ENCODE assay signal across 13 cellular contexts in genomic region chr11:57764972-57765371, GRCh38. TPM values are rescaled to one million over a fixed set of nuclear protein-coding genes. Genes with fewer than 3 reads are reported as not detected.
A peak's percentile ranks its signal among the peaks of the same experiment; 100 is the strongest.
DNase-seq lines count a peak whose midpoint lies in the region; ATAC-seq, FAIRE-seq and TF ChIP-seq lines count a peak whose summit lies in the region.
"Had no signal": no experiment of that assay in that cellular context is flagged by ENCODE, and none has a peak within 500 bp of the region (broad histone marks: within the 10 kb centered on the region; RNA-seq: fewer than 3 reads in every experiment).

No MANE protein-coding gene starts in this region.

- H3K9ac ChIP-seq in HUES6 (ENCODE audit: low read length) (no peak overlapping the region), HepG2 (ENCODE audit: insufficient read depth, low read depth, low read length) (peak overlapping the region; percentile 100), smooth muscle cell (ENCODE audit: low read depth) (peak overlapping the region; percentile 94)

- H3K27me3 ChIP-seq in HUES6 (ENCODE audit: control insufficient read depth, insufficient read depth, low read length) (no peaks in the 10 kb centered on the region), HepG2 (ENCODE audit: control insufficient read depth in 1 of 2, insufficient read depth in 2 of 2, low read length in 2 of 2) (no peaks in the 10 kb centered on the region; a peak in 1 of 5 replicates), smooth muscle cell (ENCODE audit: low read depth) (no peaks in the 10 kb centered on the region)
- H3K27me3 ChIP-seq: neutrophil had no signal

- H3K4me1 ChIP-seq in HUES6 (ENCODE audit: control insufficient read depth, insufficient read depth, low read length) = peaks cover 17% of the 10 kb centered on the region
- peaks cover 57% of the 10 kb centered on the region for H3K4me1 ChIP-seq in HepG2 (ENCODE audit: insufficient read depth, low read length)
- H3K4me1 ChIP-seq in smooth muscle cell (ENCODE audit: low read depth) = peaks cover 21% of the 10 kb centered on the region

- H4K20me1 ChIP-seq in HepG2 (ENCODE audit: insufficient read depth, low read length) = peaks cover 51% of the 10 kb centered on the region
- H4K20me1 ChIP-seq in smooth muscle cell (ENCODE audit: low read depth) = peaks cover 75% of the 10 kb centered on the region

- H3K4me2 ChIP-seq in HepG2 (ENCODE audit: low read depth, low read length) (peak overlapping the region; percentile 87), smooth muscle cell (peak overlapping the region; percentile 95)

- H3K36me3 ChIP-seq in HUES6 (ENCODE audit: control insufficient read depth, insufficient read depth, low read length) = peaks cover 6% of the 10 kb centered on the region; the same call in 1 of the 2 replicates
- H3K36me3 ChIP-seq in HepG2 (replicated peaks in 1 of 2; ENCODE audit: control insufficient read depth in 1 of 2, insufficient read depth in 2 of 2, low read length in 2 of 2) = peaks cover 0 to 6% of the 10 kb centered on the region in 2 experiments; a peak in 3 of 5 replicates
- H3K36me3 ChIP-seq in smooth muscle cell (ENCODE audit: low read depth) = no peaks in the 10 kb centered on the region
- H3K36me3 ChIP-seq: neutrophil had no signal

- TF ChIP-seq RAD21 in HepG2 (CRISPR knock-in tag; IDR thresholded peaks at IDR 0.05) = no peak

- H3K4me3 ChIP-seq in HUES6 (ENCODE audit: low read depth, low read length) (peak overlapping the region; percentile 86), cardiac fibroblast (replicated peaks in 1 of 2; ENCODE audit: low read depth in 2 of 2, low read length in 2 of 2) (peak overlapping the region; percentile 65 to 75), HepG2 (replicated peaks in 1 of 3; ENCODE audit: insufficient read depth in 1 of 3, low read depth in 2 of 3, low read length in 3 of 3) (peak overlapping the region; percentile 80 to 97 (median 88); a peak in 5 of 6 replicates), smooth muscle cell (peak overlapping the region; percentile 96)

- POLR2A ChIA-PET in HepG2 (lab: Yijun Ruan, JAX) = interaction anchor here (1.3 to 10.3 kb wide), 4 partner anchors 12 to 35 kb away, joined by 3 to 215 read pairs (median 44); partner anchors contain the start of gene SELENOH

- CTCF ChIA-PET in HepG2 (lab: Yijun Ruan, JAX; ENCODE audit: low intra/inter-chr PET ratio, low total read pairs) = no interaction called here

- H3K9me3 ChIP-seq in HUES6 (ENCODE audit: control insufficient read depth, insufficient read depth, low read depth, low read length) (no peaks in the 10 kb centered on the region), HepG2 (ENCODE audit: low read length) (no peaks in the 10 kb centered on the region), smooth muscle cell (replicated peaks; ENCODE audit: low read depth) (no peaks in the 10 kb centered on the region)
- H3K9me3 ChIP-seq: neutrophil had no signal

- TF ChIP-seq POLR2A in HepG2 (IDR thresholded peaks at IDR 0.05; ENCODE audit: insufficient read depth in 1 of 2, low read depth in 2 of 2, low read length in 2 of 2) = no peak

- ATAC-seq in HepG2 (no peak), HG02852 (IDR thresholded peaks at IDR 0.05; ENCODE audit: unreplicated experiment) (no peak)
- ATAC-seq: activated T-cell treated with anti-CD3 and anti-CD28 coated beads, Interleukin-2, amount 50 U/mL, for 72 hours had no signal

- H3K79me2 ChIP-seq in HepG2 (ENCODE audit: insufficient read depth, low read length) (peaks cover 82% of the 10 kb centered on the region), smooth muscle cell (ENCODE audit: low read depth) (peaks cover 82% of the 10 kb centered on the region)

- in situ Hi-C loops in HepG2 (cut with HindIII; ENCODE audit: extremely low pct_ligation_motif_present, low pct_unique_long_range_greater_than_20kb) (loop anchor here (5.0 kb wide), 1 partner anchor 37 kb away; no protein-coding TSS in a partner anchor), GM13977 (cut with MboI; ENCODE audit: low pct_unique_long_range_greater_than_20kb, low sequenced_read_pairs, unreplicated experiment) (no loop called here)

- H2AFZ ChIP-seq in HepG2 (ENCODE audit: low read length) = no peak overlapping the region
- no peak overlapping the region for H2AFZ ChIP-seq in smooth muscle cell (ENCODE audit: low read depth)

- TF ChIP-seq EP300 in HepG2 (IDR thresholded peaks at IDR 0.05; ENCODE audit: low read depth in 2 of 2, low read length in 2 of 2) = no peak
- TF ChIP-seq EP300 in HepG2 (CRISPR knock-in tag; IDR thresholded peaks at IDR 0.05; ENCODE audit: borderline replicate concordance) = no peak

- no peak for FAIRE-seq in HepG2 (lab: Jason Lieb, UNC)

- peaks cover 6% of the 10 kb centered on the region for H3F3A ChIP-seq in smooth muscle cell (ENCODE audit: low read depth)

- 2% methylated on average over 2 of the region's 2 CpGs for WGBS in HepG2 (ENCODE audit: low lambda C conversion rate)
- WGBS in smooth muscle cell (ENCODE audit: low lambda C conversion rate) = 26% methylated on average over 2 of the region's 2 CpGs

- BruUV-seq in HepG2 (replicated peaks; lab: Mats Ljungman, UMichigan) = no TSS peak

- TF ChIP-seq CTCF in cardiac fibroblast (IDR thresholded peaks at IDR 0.05; ENCODE audit: low read depth, low read length) (no peak), HepG2 (CRISPR knock-in tag; IDR thresholded peaks at IDR 0.05) (no peak), smooth muscle cell (IDR thresholded peaks at IDR 0.05; ENCODE audit: borderline replicate concordance, insufficient read depth, poor library complexity, severe bottlenecking) (no peak), GM13977 (IDR thresholded peaks at IDR 0.05; ENCODE audit: extremely low read depth, insufficient read depth, missing control alignments) (no peak)

- intact Hi-C loops in HepG2 (cut with micrococcal nuclease; ENCODE audit: unreplicated experiment) = no loop called here

- H3K27ac ChIP-seq in HUES6 (ENCODE audit: low read depth, low read length) (no peak overlapping the region), HepG2 (ENCODE audit: extremely low read length, insufficient read depth, low read length) (peak overlapping the region; percentile 99), smooth muscle cell (ENCODE audit: low read depth) (peak overlapping the region; percentile 94)
- H3K27ac ChIP-seq: neutrophil had no signal

- DNase-seq in cardiac fibroblast (ENCODE audit: low read depth in 2 of 2) = no peak
- DNase-seq in HepG2 (ENCODE audit: low spot score) = no peak
- DNase-seq in smooth muscle cell (lab: John Stamatoyannopoulos, UW; ENCODE audit: unreplicated experiment) = no peak
- DNase-seq in GM13977 (ENCODE audit: low spot score) = no peak
- no peak for DNase-seq in stimulated activated CD4-positive, alpha-beta T cell treated with anti-CD3 and anti-CD28 coated beads, Interleukin-15, amount 100 ng/mL, for 24 hours
- no peak for DNase-seq in ureter (ENCODE audit: low spot score)
- DNase-seq: activated T-cell treated with anti-CD3 and anti-CD28 coated beads, Interleukin-2, amount 50 U/mL, for 72 hours; NCI-H524 treated with DMSO at 0.1 percent for 48 hours; stimulated activated CD8-positive, alpha-beta memory T cell treated with anti-CD3 and anti-CD28 coated beads, Interleukin-4, amount 100 ng/mL, for 48 hours; T1000 had no signal

RNA-seq across cellular contexts. Expression of gene CTNND1, which starts 3.4 kb away (rescaled TPM):
- total RNA-seq in HepG2 (2016; rRNA removed; fragmentation: Illumina TruSeq; extraction: Trizol) = 128 and 184 TPM in 2 replicates
- 9.7 and 10.3 TPM in 2 replicates for total RNA-seq in HepG2 (2016; cell fraction: cytosol; rRNA removed; fragmentation: Illumina TruSeq; extraction: Trizol; ENCODE audit: low read depth)
- 125 and 182 TPM in 2 replicates for total RNA-seq in HepG2 (2016; cell fraction: insoluble cytoplasmic fraction; rRNA removed; fragmentation: Illumina TruSeq; extraction: Trizol)
- total RNA-seq in HepG2 (2016; cell fraction: membrane; rRNA removed; fragmentation: Illumina TruSeq; extraction: Trizol) = 25.4 and 28.5 TPM in 2 replicates
- 122 and 125 TPM in 2 replicates for total RNA-seq in HepG2 (2016; cell fraction: nucleus; rRNA removed; fragmentation: Illumina TruSeq; extraction: Trizol)
- polyA plus RNA-seq in HepG2 (2011; rRNA removed) = 117 and 136 TPM in 2 replicates
- 93.8 and 103 TPM in 2 replicates for polyA plus RNA-seq in HepG2 (2011; cell fraction: cytosol; rRNA removed)
- polyA plus RNA-seq in HepG2 (2011; cell fraction: nucleus; rRNA removed) = 87.0 and 99.3 TPM in 2 replicates
- polyA plus RNA-seq in HepG2 (2012) = 85.5 and 97.1 TPM in 2 replicates
- 2.6 and 3.2 TPM in 2 replicates for polyA plus RNA-seq in HepG2 (2016; cell fraction: cytosol; fragmentation: Illumina TruSeq; extraction: Trizol; ENCODE audit: low read depth)
- 131 and 135 TPM in 2 replicates for polyA plus RNA-seq in HepG2 (2016; cell fraction: insoluble cytoplasmic fraction; fragmentation: Illumina TruSeq; extraction: Trizol; ENCODE audit: low read depth)
- 11.5 and 13.2 TPM in 2 replicates for polyA plus RNA-seq in HepG2 (2016; cell fraction: membrane; fragmentation: Illumina TruSeq; extraction: Trizol; ENCODE audit: low read depth)
- 100 and 103 TPM in 2 replicates for polyA plus RNA-seq in HepG2 (2016; cell fraction: nucleus; fragmentation: Illumina TruSeq; extraction: Trizol; ENCODE audit: insufficient read depth, low read depth)
- 263 and 616 TPM in 2 replicates for polyA minus RNA-seq in HepG2 (2011; rRNA and poly(A)+ RNA removed; ENCODE audit: low replicate concordance)
- 140 and 158 TPM in 2 replicates for polyA minus RNA-seq in HepG2 (2011; cell fraction: cytosol; rRNA and poly(A)+ RNA removed)
- polyA minus RNA-seq in HepG2 (2011; cell fraction: nucleus; rRNA and poly(A)+ RNA removed) = 209 and 212 TPM in 2 replicates
- 135 and 156 TPM in 2 replicates for total RNA-seq in smooth muscle cell
- polyA plus RNA-seq in smooth muscle cell = 66.0 and 74.8 TPM in 2 replicates
- 426 TPM for total RNA-seq in ureter

RNA-seq across cellular contexts. Expression of gene BTBD18, which starts 13.4 kb away (rescaled TPM):
- not detected in 2 replicates for total RNA-seq in HepG2 (2016; rRNA removed; fragmentation: Illumina TruSeq; extraction: Trizol)
- total RNA-seq in HepG2 (2016; cell fraction: cytosol; rRNA removed; fragmentation: Illumina TruSeq; extraction: Trizol; ENCODE audit: low read depth) = not detected in 2 replicates
- total RNA-seq in HepG2 (2016; cell fraction: insoluble cytoplasmic fraction; rRNA removed; fragmentation: Illumina TruSeq; extraction: Trizol) = not detected in 2 replicates
- total RNA-seq in HepG2 (2016; cell fraction: membrane; rRNA removed; fragmentation: Illumina TruSeq; extraction: Trizol) = not detected in 2 replicates
- total RNA-seq in HepG2 (2016; cell fraction: nucleus; rRNA removed; fragmentation: Illumina TruSeq; extraction: Trizol) = not detected in 2 replicates
- not detected in 2 replicates for polyA plus RNA-seq in HepG2 (2011; rRNA removed)
- polyA plus RNA-seq in HepG2 (2011; cell fraction: cytosol; rRNA removed) = not detected in 2 replicates
- polyA plus RNA-seq in HepG2 (2011; cell fraction: nucleus; rRNA removed) = not detected in 2 replicates
- polyA plus RNA-seq in HepG2 (2012) = 0.11 TPM in 1 of 2 replicates, not detected in the other
- polyA plus RNA-seq in HepG2 (2016; cell fraction: cytosol; fragmentation: Illumina TruSeq; extraction: Trizol; ENCODE audit: low read depth) = not detected in 2 replicates
- not detected in 2 replicates for polyA plus RNA-seq in HepG2 (2016; cell fraction: insoluble cytoplasmic fraction; fragmentation: Illumina TruSeq; extraction: Trizol; ENCODE audit: low read depth)
- not detected in 2 replicates for polyA plus RNA-seq in HepG2 (2016; cell fraction: membrane; fragmentation: Illumina TruSeq; extraction: Trizol; ENCODE audit: low read depth)
- not detected in 2 replicates for polyA plus RNA-seq in HepG2 (2016; cell fraction: nucleus; fragmentation: Illumina TruSeq; extraction: Trizol; ENCODE audit: insufficient read depth, low read depth)
- not detected in 2 replicates for polyA minus RNA-seq in HepG2 (2011; rRNA and poly(A)+ RNA removed; ENCODE audit: low replicate concordance)
- polyA minus RNA-seq in HepG2 (2011; cell fraction: cytosol; rRNA and poly(A)+ RNA removed) = not detected in 2 replicates
- not detected in 2 replicates for polyA minus RNA-seq in HepG2 (2011; cell fraction: nucleus; rRNA and poly(A)+ RNA removed)
- not detected in 2 replicates for total RNA-seq in smooth muscle cell
- polyA plus RNA-seq in smooth muscle cell = 0.22 and 0.50 TPM in 2 replicates
- not detected for total RNA-seq in ureter
- total RNA-seq: activated T-cell treated with anti-CD3 and anti-CD28 coated beads, Interleukin-2, amount 50 U/mL, for 72 hours had no signal

RNA-seq across cellular contexts. Expression of gene SELENOH, which starts 23.7 kb away (rescaled TPM):
- total RNA-seq in HepG2 (2016; rRNA removed; fragmentation: Illumina TruSeq; extraction: Trizol) = 70.2 and 77.4 TPM in 2 replicates
- 48.7 and 57.5 TPM in 2 replicates for total RNA-seq in HepG2 (2016; cell fraction: cytosol; rRNA removed; fragmentation: Illumina TruSeq; extraction: Trizol; ENCODE audit: low read depth)
- 76.0 and 79.2 TPM in 2 replicates for total RNA-seq in HepG2 (2016; cell fraction: insoluble cytoplasmic fraction; rRNA removed; fragmentation: Illumina TruSeq; extraction: Trizol)
- 80.5 and 93.1 TPM in 2 replicates for total RNA-seq in HepG2 (2016; cell fraction: membrane; rRNA removed; fragmentation: Illumina TruSeq; extraction: Trizol)
- 38.1 and 39.0 TPM in 2 replicates for total RNA-seq in HepG2 (2016; cell fraction: nucleus; rRNA removed; fragmentation: Illumina TruSeq; extraction: Trizol)
- 22.0 and 27.2 TPM in 2 replicates for polyA plus RNA-seq in HepG2 (2011; rRNA removed)
- 30.8 and 42.4 TPM in 2 replicates for polyA plus RNA-seq in HepG2 (2011; cell fraction: cytosol; rRNA removed)
- 34.5 and 35.6 TPM in 2 replicates for polyA plus RNA-seq in HepG2 (2011; cell fraction: nucleus; rRNA removed)
- polyA plus RNA-seq in HepG2 (2012) = 18.1 and 28.1 TPM in 2 replicates
- polyA plus RNA-seq in HepG2 (2016; cell fraction: cytosol; fragmentation: Illumina TruSeq; extraction: Trizol; ENCODE audit: low read depth) = 46.1 and 57.4 TPM in 2 replicates
- polyA plus RNA-seq in HepG2 (2016; cell fraction: insoluble cytoplasmic fraction; fragmentation: Illumina TruSeq; extraction: Trizol; ENCODE audit: low read depth) = 59.0 and 63.0 TPM in 2 replicates
- polyA plus RNA-seq in HepG2 (2016; cell fraction: membrane; fragmentation: Illumina TruSeq; extraction: Trizol; ENCODE audit: low read depth) = 58.7 and 68.5 TPM in 2 replicates
- polyA plus RNA-seq in HepG2 (2016; cell fraction: nucleus; fragmentation: Illumina TruSeq; extraction: Trizol; ENCODE audit: insufficient read depth, low read depth) = 58.2 and 61.8 TPM in 2 replicates
- 12.4 and 17.0 TPM in 2 replicates for polyA minus RNA-seq in HepG2 (2011; rRNA and poly(A)+ RNA removed; ENCODE audit: low replicate concordance)
- 6.4 and 7.8 TPM in 2 replicates for polyA minus RNA-seq in HepG2 (2011; cell fraction: cytosol; rRNA and poly(A)+ RNA removed)
- 33.2 and 37.3 TPM in 2 replicates for polyA minus RNA-seq in HepG2 (2011; cell fraction: nucleus; rRNA and poly(A)+ RNA removed)
- 120 and 131 TPM in 2 replicates for total RNA-seq in smooth muscle cell
- 141 and 143 TPM in 2 replicates for polyA plus RNA-seq in smooth muscle cell
- total RNA-seq in ureter = 111 TPM

RNA-seq across cellular contexts. Expression of gene TMX2, which starts 52.6 kb away (rescaled TPM):
- 67.0 and 129 TPM in 2 replicates for total RNA-seq in HepG2 (2016; rRNA removed; fragmentation: Illumina TruSeq; extraction: Trizol)
- total RNA-seq in HepG2 (2016; cell fraction: cytosol; rRNA removed; fragmentation: Illumina TruSeq; extraction: Trizol; ENCODE audit: low read depth) = 23.9 and 24.2 TPM in 2 replicates
- total RNA-seq in HepG2 (2016; cell fraction: insoluble cytoplasmic fraction; rRNA removed; fragmentation: Illumina TruSeq; extraction: Trizol) = 67.3 and 132 TPM in 2 replicates
- total RNA-seq in HepG2 (2016; cell fraction: membrane; rRNA removed; fragmentation: Illumina TruSeq; extraction: Trizol) = 43.6 and 47.0 TPM in 2 replicates
- 118 and 129 TPM in 2 replicates for total RNA-seq in HepG2 (2016; cell fraction: nucleus; rRNA removed; fragmentation: Illumina TruSeq; extraction: Trizol)
- 73.9 and 84.5 TPM in 2 replicates for polyA plus RNA-seq in HepG2 (2011; rRNA removed)
- polyA plus RNA-seq in HepG2 (2011; cell fraction: cytosol; rRNA removed) = 64.6 and 74.4 TPM in 2 replicates
- polyA plus RNA-seq in HepG2 (2011; cell fraction: nucleus; rRNA removed) = 58.5 and 61.3 TPM in 2 replicates
- polyA plus RNA-seq in HepG2 (2012) = 69.3 and 76.8 TPM in 2 replicates
- polyA plus RNA-seq in HepG2 (2016; cell fraction: cytosol; fragmentation: Illumina TruSeq; extraction: Trizol; ENCODE audit: low read depth) = 20.9 and 22.1 TPM in 2 replicates
- polyA plus RNA-seq in HepG2 (2016; cell fraction: insoluble cytoplasmic fraction; fragmentation: Illumina TruSeq; extraction: Trizol; ENCODE audit: low read depth) = 69.9 and 74.8 TPM in 2 replicates
- 34.0 and 35.7 TPM in 2 replicates for polyA plus RNA-seq in HepG2 (2016; cell fraction: membrane; fragmentation: Illumina TruSeq; extraction: Trizol; ENCODE audit: low read depth)
- polyA plus RNA-seq in HepG2 (2016; cell fraction: nucleus; fragmentation: Illumina TruSeq; extraction: Trizol; ENCODE audit: insufficient read depth, low read depth) = 188 and 197 TPM in 2 replicates
- 143 and 304 TPM in 2 replicates for polyA minus RNA-seq in HepG2 (2011; rRNA and poly(A)+ RNA removed; ENCODE audit: low replicate concordance)
- 56.1 and 60.1 TPM in 2 replicates for polyA minus RNA-seq in HepG2 (2011; cell fraction: cytosol; rRNA and poly(A)+ RNA removed)
- 57.4 and 73.6 TPM in 2 replicates for polyA minus RNA-seq in HepG2 (2011; cell fraction: nucleus; rRNA and poly(A)+ RNA removed)
- total RNA-seq in smooth muscle cell = 75.4 and 82.6 TPM in 2 replicates
- 86.6 and 87.0 TPM in 2 replicates for polyA plus RNA-seq in smooth muscle cell
- total RNA-seq in ureter = 108 TPM

RNA-seq across cellular contexts. Expression of gene MED19, which starts 53.0 kb away (rescaled TPM):
- total RNA-seq in HepG2 (2016; rRNA removed; fragmentation: Illumina TruSeq; extraction: Trizol) (13.8 and 15.1 TPM in 2 replicates), smooth muscle cell (25.3 and 36.9 TPM in 2 replicates), ureter (12.7 TPM)
- 5.6 and 6.3 TPM in 2 replicates for total RNA-seq in HepG2 (2016; cell fraction: cytosol; rRNA removed; fragmentation: Illumina TruSeq; extraction: Trizol; ENCODE audit: low read depth)
- 14.0 and 14.8 TPM in 2 replicates for total RNA-seq in HepG2 (2016; cell fraction: insoluble cytoplasmic fraction; rRNA removed; fragmentation: Illumina TruSeq; extraction: Trizol)
- 6.4 and 7.4 TPM in 2 replicates for total RNA-seq in HepG2 (2016; cell fraction: membrane; rRNA removed; fragmentation: Illumina TruSeq; extraction: Trizol)
- total RNA-seq in HepG2 (2016; cell fraction: nucleus; rRNA removed; fragmentation: Illumina TruSeq; extraction: Trizol) = 7.7 and 8.9 TPM in 2 replicates
- polyA plus RNA-seq in HepG2 (2011; rRNA removed) (12.8 and 12.9 TPM in 2 replicates), smooth muscle cell (37.9 and 43.8 TPM in 2 replicates)
- 14.5 and 23.8 TPM in 2 replicates for polyA plus RNA-seq in HepG2 (2011; cell fraction: cytosol; rRNA removed)
- 19.1 and 22.0 TPM in 2 replicates for polyA plus RNA-seq in HepG2 (2011; cell fraction: nucleus; rRNA removed)
- 6.5 and 9.5 TPM in 2 replicates for polyA plus RNA-seq in HepG2 (2012)
- polyA plus RNA-seq in HepG2 (2016; cell fraction: cytosol; fragmentation: Illumina TruSeq; extraction: Trizol; ENCODE audit: low read depth) = 5.3 and 6.8 TPM in 2 replicates
- 18.8 and 19.8 TPM in 2 replicates for polyA plus RNA-seq in HepG2 (2016; cell fraction: insoluble cytoplasmic fraction; fragmentation: Illumina TruSeq; extraction: Trizol; ENCODE audit: low read depth)
- polyA plus RNA-seq in HepG2 (2016; cell fraction: membrane; fragmentation: Illumina TruSeq; extraction: Trizol; ENCODE audit: low read depth) = 4.9 and 5.2 TPM in 2 replicates
- 12.1 and 13.6 TPM in 2 replicates for polyA plus RNA-seq in HepG2 (2016; cell fraction: nucleus; fragmentation: Illumina TruSeq; extraction: Trizol; ENCODE audit: insufficient read depth, low read depth)
- polyA minus RNA-seq in HepG2 (2011; rRNA and poly(A)+ RNA removed; ENCODE audit: low replicate concordance) = 6.8 and 11.8 TPM in 2 replicates
- 4.0 and 4.8 TPM in 2 replicates for polyA minus RNA-seq in HepG2 (2011; cell fraction: cytosol; rRNA and poly(A)+ RNA removed)
- 8.8 and 9.9 TPM in 2 replicates for polyA minus RNA-seq in HepG2 (2011; cell fraction: nucleus; rRNA and poly(A)+ RNA removed)
